ENCODE assay signal across 21 cellular contexts in the genomic region with DNA sequence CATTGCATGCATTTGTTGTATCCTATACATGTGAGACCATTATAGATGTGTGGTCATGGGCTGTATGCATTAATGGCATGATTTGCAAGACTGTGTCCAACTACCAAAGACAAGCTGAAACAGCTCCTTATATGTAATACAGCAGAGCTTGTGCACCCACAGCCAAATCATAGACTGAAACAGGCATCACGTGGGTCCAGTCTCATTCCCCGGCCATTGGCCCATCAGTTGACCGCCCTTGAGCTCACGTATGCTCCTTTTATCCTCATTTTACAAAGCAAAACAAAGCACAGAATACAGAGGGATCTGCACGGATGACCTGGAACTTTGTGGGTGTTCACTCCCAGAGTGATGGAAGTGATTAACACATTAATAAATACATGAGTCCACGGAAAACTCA.
"Had no signal": no experiment of that assay in that cellular context is flagged by ENCODE, and none has a peak within 500 bp of the region (broad histone marks: within the 10 kb centered on the region; RNA-seq: fewer than 3 reads in every experiment).

No MANE protein-coding gene starts in this region.

- H3K27ac ChIP-seq: colonic mucosa, gastrocnemius medialis, left ventricle myocardium inferior, lower lobe of right lung, neutrophil, thoracic aorta had no signal

- H3K36me3 ChIP-seq: colonic mucosa, gastrocnemius medialis, left ventricle myocardium inferior, lower lobe of right lung, neutrophil, right atrium auricular region, thoracic aorta, transverse colon, uterus had no signal

- H3K27me3 ChIP-seq: colonic mucosa, right atrium auricular region, transverse colon, uterus had no signal

- ATAC-seq: gastrocnemius medialis; left cardiac atrium; lower lobe of right lung; natural killer cell treated with Interleukin-12 subunit alpha and Interleukin-12 subunit beta and Interleukin-15 and Interleukin-18, amount 100 ng/mL, for 72 hours; stimulated activated naive CD8-positive, alpha-beta T cell treated with anti-CD3 and anti-CD28 coated beads, Interleukin-15, amount 100 ng/mL, for 72 hours had no signal

- FAIRE-seq: keratinocyte had no signal

- H3K4me2 ChIP-seq: smooth muscle cell had no signal

- H3K4me3 ChIP-seq: colonic mucosa, gastrocnemius medialis, left ventricle myocardium inferior, lower lobe of right lung, right atrium auricular region, smooth muscle cell, thoracic aorta, transverse colon, uterus had no signal

- H3K9me3 ChIP-seq: colonic mucosa, gastrocnemius medialis, left ventricle myocardium inferior, lower lobe of right lung, neutrophil, right atrium auricular region, thoracic aorta, transverse colon, uterus had no signal

- DNase-seq: colonic mucosa; dermis blood vessel endothelial cell; gastrocnemius medialis; glutamatergic neuron; immature natural killer cell; left cardiac atrium; left ventricle myocardium inferior; lower lobe of right lung; midbrain; stimulated activated CD4-positive, alpha-beta T cell treated with anti-CD3 and anti-CD28 coated beads, Interleukin-4, amount 100 ng/mL, for 1 hour; stimulated activated naive B cell treated with anti-CD40 and anti-IgM and Interleukin-4, amounts not matched to agents 10 μg/mL and 1 μg/mL and 100 μg/mL, for 72 hours; stimulated activated naive CD8-positive, alpha-beta T cell treated with anti-CD3 and anti-CD28 coated beads, Interleukin-15, amount 100 ng/mL, for 72 hours; substantia nigra; transverse colon; uterus had no signal
